ENCODE assay signal across 22 cellular contexts in the genomic region with DNA sequence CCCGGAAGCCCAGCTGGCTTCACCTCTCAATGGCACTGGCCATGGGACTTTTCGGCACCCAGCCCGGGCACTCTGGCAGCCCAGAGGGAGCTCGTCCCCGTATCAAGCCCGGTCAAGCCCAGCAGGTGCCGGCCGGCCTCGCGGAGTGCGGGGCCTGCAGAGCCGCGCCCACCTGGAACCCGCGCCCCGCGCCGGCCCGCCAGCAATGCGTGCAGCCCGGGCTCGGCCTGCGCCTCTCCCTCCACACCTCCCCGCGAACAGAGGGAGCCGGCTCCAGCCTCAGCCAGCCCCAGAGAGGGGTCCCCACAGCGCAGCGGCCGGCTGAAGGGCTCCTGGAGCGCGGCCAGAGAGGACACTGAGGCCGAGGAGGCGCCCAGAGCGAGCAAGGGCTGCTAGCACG.
DNase-seq lines count a peak whose midpoint lies in the region.
"Had no signal": no experiment of that assay in that cellular context is flagged by ENCODE, and none has a peak within 500 bp of the region (broad histone marks: within the 10 kb centered on the region; RNA-seq: fewer than 3 reads in every experiment).

No MANE protein-coding gene starts in this region.

- DNase-seq in activated gamma-delta T cell (lab: John Stamatoyannopoulos, UW) (peak; percentile 7), activated gamma-delta T cell treated with Interleukin-2 at 50 U/mL for 16 hours (no peak)
- DNase-seq: 8988T; ACHN; AML-193; BE2C; C1 segment of cervical spinal cord; Caco-2; Calu3; CD4-positive, alpha-beta memory T cell; CD4-positive, alpha-beta T cell; CD4-positive, CD25-positive, alpha-beta regulatory T cell; CD8-positive, alpha-beta memory T cell; CD8-positive, alpha-beta T cell; COR-L47; DMS 273 treated with DMSO at 0.1 percent for 48 hours; DMS153; DMS53; DMS79; DMS79 treated with DMSO at 0.1 percent for 48 hours; DND-41; EL had no signal
